In genomic region chr15:57640935-57641682, GRCh38 we compare ENCODE assay signal across 8 cellular contexts. TPM values are rescaled to one million over a fixed set of nuclear protein-coding genes. Genes with fewer than 3 reads are reported as not detected.
DNase-seq lines count a peak whose midpoint lies in the region; FAIRE-seq and TF ChIP-seq lines count a peak whose summit lies in the region.

No MANE protein-coding gene starts in this region.

- CTCF ChIA-PET in Caco-2 (lab: Charles Lee), result interaction anchor here (0.8 to 1.6 kb wide), 3 partner anchors 20 to 217 kb away, joined by 3 to 4 read pairs (median 3); no protein-coding TSS in a partner anchor

- POLR2A ChIA-PET in Caco-2 (lab: Charles Lee), result no interaction called here

- H3K27ac Mint-ChIP-seq in Caco-2 (ENCODE audit: unreplicated experiment), result no peak overlapping the region

- intact Hi-C loops in Caco-2 (cut with micrococcal nuclease; ENCODE audit: unreplicated experiment), result loop anchor here (1.0 kb wide), 1 partner anchor 80 kb away; no protein-coding TSS in a partner anchor

- TF ChIP-seq CTCF in Caco-2 (IDR thresholded peaks at IDR 0.05; ENCODE audit: insufficient read depth in 1 of 2, low read depth in 1 of 2, low read length in 1 of 2, severe bottlenecking in 1 of 2, unreplicated experiment in 1 of 2) (peak; percentile 38 to 65), GM20000 (IDR thresholded peaks at IDR 0.05; ENCODE audit: extremely low read depth, missing control alignments) (peak; percentile 17)

- H3K4me3 ChIP-seq in Caco-2 (ENCODE audit: low read depth, low read length) (no peak overlapping the region), small intestine (ENCODE audit: low read depth in 1 of 2, low read length in 2 of 2) (no peak overlapping the region)

- no peaks in the 10 kb centered on the region for H3K4me1 Mint-ChIP-seq in Caco-2 (ENCODE audit: low read depth, unreplicated experiment)

- H3K27me3 ChIP-seq in Caco-2 (replicated peaks; ENCODE audit: control insufficient read depth, insufficient read depth, low read length) (no peaks in the 10 kb centered on the region), small intestine (ENCODE audit: control insufficient read depth in 2 of 2, insufficient read depth in 2 of 2, low read length in 2 of 2) (no peaks in the 10 kb centered on the region)

- H3K4me3 Mint-ChIP-seq in Caco-2 (ENCODE audit: unreplicated experiment), result no peak overlapping the region

- H3K9me3 Mint-ChIP-seq in Caco-2 (ENCODE audit: unreplicated experiment), result no peaks in the 10 kb centered on the region

- no TSS peak for BruUV-seq in Caco-2 (replicated peaks; lab: Mats Ljungman, UMichigan)

- FAIRE-seq in small intestine (lab: Jason Lieb, UNC), result no peak

- DNase-seq in Caco-2 (peak in 1 of 2 experiments; percentile 44), GM20000 (ENCODE audit: low spot score) (peak; percentile 18), SK-N-DZ (ENCODE audit: low spot score) (peak; percentile 26), germinal center (ENCODE audit: low spot score) (peak; percentile 8), small intestine (peak; percentile 50), KG1 (lab: John Stamatoyannopoulos, UW) (no peak), epidermal melanocyte (ENCODE audit: insufficient read length, low spot score) (no peak)
- DNase-seq in activated effector memory CD4-positive, alpha-beta T cell treated with anti-CD3 and anti-CD28 coated beads, Interleukin-2, amount 50 U/mL, for 16 hours, result no peak

- H3K36me3 ChIP-seq in Caco-2 (ENCODE audit: control insufficient read depth, insufficient read depth, low read length) (no peaks in the 10 kb centered on the region), small intestine (ENCODE audit: control insufficient read depth in 2 of 2, insufficient read depth in 2 of 2, low read length in 2 of 2) (peaks cover 4 to 8% of the 10 kb centered on the region in 2 donors)

- no peak overlapping the region for H3K27ac ChIP-seq in small intestine (ENCODE audit: low read depth in 1 of 2, low read length in 1 of 2)

- H3K36me3 Mint-ChIP-seq in Caco-2 (ENCODE audit: insufficient read depth, unreplicated experiment), result peaks cover 6% of the 10 kb centered on the region

- H3K4me1 ChIP-seq in Caco-2, result no peaks in the 10 kb centered on the region
- no peaks in the 10 kb centered on the region for H3K4me1 ChIP-seq in small intestine (ENCODE audit: control insufficient read depth in 2 of 2, insufficient read depth in 1 of 2, low read depth in 1 of 2, low read length in 1 of 2)

- 46 to 57% (median 53%) methylated on average over 8 of the region's 8 CpGs for WGBS in small intestine, 3 donors

- H3K9me3 ChIP-seq in Caco-2 (no peaks in the 10 kb centered on the region), small intestine (ENCODE audit: control insufficient read depth, low read depth) (no peaks in the 10 kb centered on the region)

- H3K27me3 Mint-ChIP-seq in Caco-2 (ENCODE audit: insufficient read depth, unreplicated experiment), result no peaks in the 10 kb centered on the region

RNA-seq across cellular contexts. Expression of gene MYZAP, which starts 49.4 kb away (rescaled TPM):
- total RNA-seq in Caco-2 (2022), result 4.3 and 6.4 TPM in 2 replicates
- 17.5 and 18.2 TPM in 2 replicates for polyA plus RNA-seq in SK-N-DZ (2014; cell fraction: cytosol; rRNA removed)
- polyA plus RNA-seq in SK-N-DZ (2014; cell fraction: nucleus; rRNA removed), result 9.1 and 9.2 TPM in 2 replicates
- 10 to 100 TPM; 12.8 to 38.6 (median 31.8) TPM for polyA plus RNA-seq in small intestine

Comparison
In these comparisons a context has a peak if more than half of its experiments do, and no peak if none do; other contexts are left out.
1. DNase-seq: peak in GM20000 (single experiment), SK-N-DZ (single experiment), germinal center (single experiment) and small intestine (single experiment); none in KG1 (single experiment), activated effector memory CD4-positive, alpha-beta T cell treated with anti-CD3 and anti-CD28 coated beads, Interleukin-2, amount 50 U/mL, for 16 hours (single experiment) and epidermal melanocyte (single experiment).